ENCODE assay signal across 17 cellular contexts in the genomic region with DNA sequence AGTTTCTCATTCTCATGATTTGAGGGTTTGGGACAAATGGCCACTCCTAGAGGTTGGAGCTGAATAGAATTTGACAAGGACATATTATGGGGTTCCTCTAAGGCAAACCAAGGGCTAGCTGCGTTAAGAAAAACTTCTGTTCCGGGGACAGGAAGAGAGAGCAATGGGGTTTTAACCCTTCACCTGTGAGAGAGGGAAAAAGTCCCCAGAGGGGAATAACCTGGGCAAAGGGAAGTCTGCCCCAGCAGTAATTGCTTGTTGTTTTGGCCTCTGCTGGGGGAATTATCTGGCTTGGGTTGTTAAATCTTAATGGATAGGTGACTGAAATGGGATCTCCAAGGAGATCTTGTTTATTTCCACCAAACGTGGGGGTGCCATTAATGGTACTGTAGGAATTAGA.
"Had no signal": no experiment of that assay in that cellular context is flagged by ENCODE, and none has a peak within 500 bp of the region (broad histone marks: within the 10 kb centered on the region; RNA-seq: fewer than 3 reads in every experiment).

No MANE protein-coding gene starts in this region.

- FAIRE-seq: endometrium, islet of Langerhans, pancreas, small intestine had no signal

- H3K4me3 ChIP-seq: gastrocnemius medialis, heart right ventricle, pancreas, uterus had no signal

- H3K4me1 ChIP-seq: gastrocnemius medialis, heart right ventricle, pancreas, uterus had no signal

- ATAC-seq: esophagus mucosa, gastrocnemius medialis, heart right ventricle, pancreas, right cardiac atrium had no signal

- H3K9me3 ChIP-seq: gastrocnemius medialis, pancreas, uterus had no signal

- H3K27me3 ChIP-seq: gastrocnemius medialis, heart right ventricle, pancreas, uterus had no signal

- H3K36me3 ChIP-seq: gastrocnemius medialis, heart right ventricle, pancreas, uterus had no signal

- DNase-seq: effector memory CD4-positive, alpha-beta T cell; gastrocnemius medialis; heart right ventricle; hypothalamus; kidney glomerular epithelial cell; mesendoderm; naive B cell; occipital lobe; pancreas; right cardiac atrium; small intestine; stimulated activated CD4-positive, alpha-beta T cell treated with anti-CD3 and anti-CD28 coated beads, Interleukin-12 subunit alpha, Interleukin-12 subunit beta, amount 100 ng/mL, for 4 hours; stimulated activated naive CD4-positive, alpha-beta T cell; uterus had no signal

- H3K27ac ChIP-seq: gastrocnemius medialis, heart right ventricle, pancreas, uterus had no signal
